21 cellular contexts compared by ENCODE assay signal in genomic region chr18:369224-370010, GRCh38.
DNase-seq lines count a peak whose midpoint lies in the region; ATAC-seq and TF ChIP-seq lines count a peak whose summit lies in the region.
"Had no signal": no experiment of that assay in that cellular context is flagged by ENCODE, and none has a peak within 500 bp of the region (broad histone marks: within the 10 kb centered on the region; RNA-seq: fewer than 3 reads in every experiment).

No MANE protein-coding gene starts in this region.

- H3K4me3 ChIP-seq in fibroblast of mammary gland (ENCODE audit: control insufficient read depth, low read depth, low read length) = no peak overlapping the region
- H3K4me3 ChIP-seq: skin epidermis had no signal

- H3K36me3 Mint-ChIP-seq in stimulated activated naive B cell treated with anti-CD40 and anti-IgM and Interleukin-4, amounts not matched to agents 10 μg/mL and 1 μg/mL and 100 μg/mL, for 72 hours = no peaks in the 10 kb centered on the region
- no peaks in the 10 kb centered on the region for H3K36me3 Mint-ChIP-seq in activated naive CD8-positive, alpha-beta T cell treated with anti-CD3 and anti-CD28 coated beads, Interleukin-2, amount 50 U/mL, for 24 hours (ENCODE audit: low read depth)
- H3K36me3 Mint-ChIP-seq: activated CD4-positive, alpha-beta memory T cell treated with anti-CD3 and anti-CD28 coated beads for 36 hours; activated naive CD8-positive, alpha-beta T cell treated with anti-CD3 and anti-CD28 coated beads for 36 hours; naive thymus-derived CD4-positive, alpha-beta T cell had no signal

- no peak for TF ChIP-seq CTCF in fibroblast of mammary gland (conservative IDR thresholded peaks at IDR 0.05; ENCODE audit: control insufficient read depth, insufficient read depth, low read depth, low read length)

- DNase-seq in DMS79 treated with DMSO at 0.1 percent for 48 hours (lab: John Stamatoyannopoulos, UW) = peak; percentile 2
- DNase-seq in DMS79 (lab: John Stamatoyannopoulos, UW) = no peak
- DNase-seq in M059J (ENCODE audit: low read depth) = peak; percentile 37
- DNase-seq in fibroblast of mammary gland (ENCODE audit: low read depth) = peak; percentile 60
- peak; percentile 21 for DNase-seq in stimulated activated naive B cell treated with anti-CD40 and anti-IgM and Interleukin-4, amounts not matched to agents 10 μg/mL and 1 μg/mL and 100 μg/mL, for 72 hours
- DNase-seq in activated CD4-positive, alpha-beta T cell treated with anti-CD3 and anti-CD28 coated beads, Interleukin-2, amount 50 U/mL, for 48 hours = no peak
- DNase-seq in activated naive CD8-positive, alpha-beta T cell treated with anti-CD3 and anti-CD28 coated beads, Interleukin-2, amount 50 U/mL, for 24 hours = no peak
- DNase-seq: activated CD4-positive, alpha-beta memory T cell treated with anti-CD3 and anti-CD28 coated beads for 36 hours; activated CD4-positive, CD25-positive, alpha-beta regulatory T cell; activated naive CD8-positive, alpha-beta T cell treated with anti-CD3 and anti-CD28 coated beads for 36 hours; Calu3; GOT3; naive thymus-derived CD4-positive, alpha-beta T cell; NCI-H1092 treated with DMSO at 0.1 percent for 48 hours; NCI-H2029; NCI-H226; occipital lobe had no signal

- H3K27ac Mint-ChIP-seq in stimulated activated naive B cell treated with anti-CD40 and anti-IgM and Interleukin-4, amounts not matched to agents 10 μg/mL and 1 μg/mL and 100 μg/mL, for 72 hours = peak overlapping the region; percentile 53
- no peak overlapping the region for H3K27ac Mint-ChIP-seq in activated naive CD8-positive, alpha-beta T cell treated with anti-CD3 and anti-CD28 coated beads, Interleukin-2, amount 50 U/mL, for 24 hours
- H3K27ac Mint-ChIP-seq: activated CD4-positive, alpha-beta memory T cell treated with anti-CD3 and anti-CD28 coated beads for 36 hours; activated naive CD8-positive, alpha-beta T cell treated with anti-CD3 and anti-CD28 coated beads for 36 hours; naive thymus-derived CD4-positive, alpha-beta T cell; T-helper 2 cell treated with Interferon-gamma antibody and Interleukin-4, amounts not matched to agents 5 μg/mL and 100 μg/mL, for 36 hours; type B pancreatic cell had no signal

- no peak overlapping the region for H3K4me3 Mint-ChIP-seq in stimulated activated naive B cell treated with anti-CD40 and anti-IgM and Interleukin-4, amounts not matched to agents 10 μg/mL and 1 μg/mL and 100 μg/mL, for 72 hours
- H3K4me3 Mint-ChIP-seq in activated naive CD8-positive, alpha-beta T cell treated with anti-CD3 and anti-CD28 coated beads, Interleukin-2, amount 50 U/mL, for 24 hours = no peak overlapping the region
- H3K4me3 Mint-ChIP-seq: activated CD4-positive, alpha-beta memory T cell treated with anti-CD3 and anti-CD28 coated beads for 36 hours; activated naive CD8-positive, alpha-beta T cell treated with anti-CD3 and anti-CD28 coated beads for 36 hours; naive thymus-derived CD4-positive, alpha-beta T cell; T-helper 2 cell treated with Interferon-gamma antibody and Interleukin-4, amounts not matched to agents 5 μg/mL and 100 μg/mL, for 36 hours; type B pancreatic cell had no signal

- peak; percentile 78 for ATAC-seq in stimulated activated naive B cell treated with anti-CD40 and anti-IgM and Interleukin-4, amounts not matched to agents 10 μg/mL and 1 μg/mL and 100 μg/mL, for 72 hours (replicated peaks)
- ATAC-seq in GM18907 (IDR thresholded peaks at IDR 0.05; ENCODE audit: unreplicated experiment) = no peak
- no peak for ATAC-seq in activated naive CD8-positive, alpha-beta T cell treated with anti-CD3 and anti-CD28 coated beads, Interleukin-2, amount 50 U/mL, for 24 hours
- ATAC-seq: naive thymus-derived CD4-positive, alpha-beta T cell had no signal

- H3K9me3 Mint-ChIP-seq in stimulated activated naive B cell treated with anti-CD40 and anti-IgM and Interleukin-4, amounts not matched to agents 10 μg/mL and 1 μg/mL and 100 μg/mL, for 72 hours = no peaks in the 10 kb centered on the region
- H3K9me3 Mint-ChIP-seq in activated naive CD8-positive, alpha-beta T cell treated with anti-CD3 and anti-CD28 coated beads, Interleukin-2, amount 50 U/mL, for 24 hours = no peaks in the 10 kb centered on the region
- H3K9me3 Mint-ChIP-seq: activated CD4-positive, alpha-beta memory T cell treated with anti-CD3 and anti-CD28 coated beads for 36 hours; activated naive CD8-positive, alpha-beta T cell treated with anti-CD3 and anti-CD28 coated beads for 36 hours; naive thymus-derived CD4-positive, alpha-beta T cell; T-helper 2 cell treated with Interferon-gamma antibody and Interleukin-4, amounts not matched to agents 5 μg/mL and 100 μg/mL, for 36 hours had no signal

- peaks cover 19 to 34% of the 10 kb centered on the region in 2 donors for H3K4me1 Mint-ChIP-seq in stimulated activated naive B cell treated with anti-CD40 and anti-IgM and Interleukin-4, amounts not matched to agents 10 μg/mL and 1 μg/mL and 100 μg/mL, for 72 hours
- H3K4me1 Mint-ChIP-seq in activated naive CD8-positive, alpha-beta T cell treated with anti-CD3 and anti-CD28 coated beads, Interleukin-2, amount 50 U/mL, for 24 hours = peaks cover 2% of the 10 kb centered on the region
- H3K4me1 Mint-ChIP-seq: activated naive CD8-positive, alpha-beta T cell treated with anti-CD3 and anti-CD28 coated beads for 36 hours; naive thymus-derived CD4-positive, alpha-beta T cell had no signal

- no peaks in the 10 kb centered on the region for H3K27me3 Mint-ChIP-seq in stimulated activated naive B cell treated with anti-CD40 and anti-IgM and Interleukin-4, amounts not matched to agents 10 μg/mL and 1 μg/mL and 100 μg/mL, for 72 hours
- no peaks in the 10 kb centered on the region for H3K27me3 Mint-ChIP-seq in activated naive CD8-positive, alpha-beta T cell treated with anti-CD3 and anti-CD28 coated beads, Interleukin-2, amount 50 U/mL, for 24 hours
- H3K27me3 Mint-ChIP-seq: activated CD4-positive, alpha-beta memory T cell treated with anti-CD3 and anti-CD28 coated beads for 36 hours had no signal

Comparison
In these comparisons a context has a peak if more than half of its experiments do, and no peak if none do; other contexts are left out.
1. DNase-seq: peak in DMS79 treated with DMSO at 0.1 percent for 48 hours (single experiment), M059J (single experiment), fibroblast of mammary gland (single experiment) and stimulated activated naive B cell treated with anti-CD40 and anti-IgM and Interleukin-4, amounts not matched to agents 10 μg/mL and 1 μg/mL and 100 μg/mL, for 72 hours (single experiment); none in DMS79 (single experiment), activated CD4-positive, alpha-beta T cell treated with anti-CD3 and anti-CD28 coated beads, Interleukin-2, amount 50 U/mL, for 48 hours (0 of 2) and activated naive CD8-positive, alpha-beta T cell treated with anti-CD3 and anti-CD28 coated beads, Interleukin-2, amount 50 U/mL, for 24 hours (single experiment).
2. ATAC-seq: peak in stimulated activated naive B cell treated with anti-CD40 and anti-IgM and Interleukin-4, amounts not matched to agents 10 μg/mL and 1 μg/mL and 100 μg/mL, for 72 hours (2 of 2); none in GM18907 (single experiment) and activated naive CD8-positive, alpha-beta T cell treated with anti-CD3 and anti-CD28 coated beads, Interleukin-2, amount 50 U/mL, for 24 hours (single experiment).